ENCODE assay signal across 8 cellular contexts in the genomic region with DNA sequence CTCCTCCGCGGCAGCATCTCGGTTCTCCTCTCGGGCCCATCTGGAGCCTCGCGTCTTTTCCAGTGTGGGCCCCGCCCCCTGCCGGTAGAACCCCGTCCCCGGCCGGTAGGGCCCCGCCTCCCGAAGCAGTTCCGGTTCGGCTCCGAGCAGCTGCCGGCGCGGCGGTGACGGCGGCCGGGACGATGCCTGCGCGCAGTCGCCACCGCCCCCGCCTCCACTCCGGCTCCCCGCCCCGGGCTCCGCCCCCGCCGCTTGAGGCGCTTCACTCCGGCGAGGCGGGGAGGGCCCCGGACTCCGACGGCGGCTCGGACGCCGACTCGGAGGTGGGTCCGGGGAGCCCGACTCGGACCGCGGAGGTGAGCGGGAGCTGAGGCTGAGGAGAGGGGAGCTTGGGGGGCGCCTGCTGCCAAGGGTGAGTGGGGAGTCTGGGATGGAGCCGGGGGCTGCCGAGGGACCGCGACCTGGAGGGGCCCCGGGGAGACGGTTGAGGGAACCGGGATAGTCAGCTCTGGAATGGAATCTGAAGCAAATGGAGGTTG. TPM values are rescaled to one million over a fixed set of nuclear protein-coding genes. Genes with fewer than 3 reads are reported as not detected.
DNase-seq lines count a peak whose midpoint lies in the region; ATAC-seq and TF ChIP-seq lines count a peak whose summit lies in the region.

A gene (plus strand): TSS at position 290 of the 539 bp plus-strand sequence. CDS start 38,873 bp downstream, outside the sequence.

- peak within 1 kb of the TSS; percentile 91 for H3K4me3 ChIP-seq in HAP-1
- H3K4me3 ChIP-seq in adrenal gland, result peak within 1 kb of the TSS; percentile 51 to 99 (median 81)
- peak within 1 kb of the TSS; percentile 62 to 96 (median 82) for H3K4me3 ChIP-seq in heart left ventricle
- H3K4me3 ChIP-seq in transverse colon, result peak within 1 kb of the TSS; percentile 48 to 97 (median 80)

- DNase-seq in G401 (ENCODE audit: low spot score), result peak; percentile 93
- DNase-seq in HAP-1 (ENCODE audit: low spot score in 2 of 2), result peak in 1 of 2 experiments; percentile 98
- peak; percentile 80 for DNase-seq in NCI-H1105 treated with DMSO at 0.1 percent for 48 hours (lab: John Stamatoyannopoulos, UW)
- peak; percentile 95 to 99 (median 98) for DNase-seq in adrenal gland
- peak; percentile 95 to 98 (median 98) for DNase-seq in heart left ventricle
- peak; percentile 89 to 99 (median 93) for DNase-seq in posterior cingulate gyrus
- DNase-seq in transverse colon, result peak; percentile 97

- peak; percentile 62 to 90 (median 89) for ATAC-seq in heart left ventricle

- H3K9me3 ChIP-seq in HAP-1 (no peaks in the 10 kb centered on the region), adrenal gland (replicated peaks in 1 of 3) (no peaks in the 10 kb centered on the region), heart left ventricle (no peaks in the 10 kb centered on the region), transverse colon (no peaks in the 10 kb centered on the region)

- H3K27ac ChIP-seq in adrenal gland, result peak within 1 kb of the TSS; percentile 94 to 98 (median 97)
- H3K27ac ChIP-seq in heart left ventricle, result peak within 1 kb of the TSS; percentile 87 to 98 (median 96)
- H3K27ac ChIP-seq in transverse colon, result peak within 1 kb of the TSS; percentile 97 to 99 (median 98)

- peak; percentile 72 to 88 for TF ChIP-seq POLR2A in adrenal gland (IDR thresholded peaks at IDR 0.05)
- peak; percentile 75 to 94 for TF ChIP-seq POLR2A in heart left ventricle (IDR thresholded peaks at IDR 0.05)
- peak; percentile 97 for TF ChIP-seq POLR2A in transverse colon (IDR thresholded peaks at IDR 0.05)

- TF ChIP-seq EP300 in transverse colon (IDR thresholded peaks at IDR 0.05; ENCODE audit: low read depth), result no peak

- no peaks in the 10 kb centered on the region for H3K27me3 ChIP-seq in HAP-1 (ENCODE audit: low read depth)
- H3K27me3 ChIP-seq in adrenal gland, result no peaks in the 10 kb centered on the region
- no peaks in the 10 kb centered on the region for H3K27me3 ChIP-seq in heart left ventricle
- H3K27me3 ChIP-seq in transverse colon, result no peaks in the 10 kb centered on the region

- no peaks in the 10 kb centered on the region for H3K4me1 ChIP-seq in HAP-1
- peaks cover 7 to 47% of the 10 kb centered on the region in 2 donors for H3K4me1 ChIP-seq in adrenal gland (replicated peaks in 1 of 2)
- H3K4me1 ChIP-seq in heart left ventricle, result peaks cover 0 to 62% (median 34%) of the 10 kb centered on the region in 12 donors
- H3K4me1 ChIP-seq in transverse colon, result peaks cover 7 to 26% (median 11%) of the 10 kb centered on the region in 4 donors

- no peaks in the 10 kb centered on the region for H3K36me3 ChIP-seq in HAP-1 (replicated peaks)
- H3K36me3 ChIP-seq in adrenal gland (replicated peaks in 1 of 2), result no peaks in the 10 kb centered on the region
- H3K36me3 ChIP-seq in heart left ventricle, result no peaks in the 10 kb centered on the region
- no peaks in the 10 kb centered on the region for H3K36me3 ChIP-seq in transverse colon

- TF ChIP-seq CTCF in adrenal gland (IDR thresholded peaks at IDR 0.05), result peak; percentile 19 to 63 (median 40)
- peak; percentile 20 to 64 (median 50) for TF ChIP-seq CTCF in heart left ventricle (IDR thresholded peaks at IDR 0.05)
- peak; percentile 29 to 58 (median 34) for TF ChIP-seq CTCF in transverse colon (IDR thresholded peaks at IDR 0.05)

- intact Hi-C loops in T-helper 1 cell treated with Interleukin-12 subunit alpha and Interleukin-12 subunit beta and Interleukin-4 antibody, amounts not matched to agents 30 ng/mL and 1 ng/mL, for 36 hours (cut with micrococcal nuclease), result loop anchor here (1.0 to 10.0 kb wide), 14 partner anchors 68 to 1859 kb away; a partner anchor contains a TSS
- intact Hi-C loops in adrenal gland (cut with DNase I), result loop anchor here (10.0 kb wide), 2 partner anchors 73 to 123 kb away; a partner anchor contains a TSS
- intact Hi-C loops in heart left ventricle (cut with DNase I), result loop anchor here in 9 of 10 donors (2.0 to 10.0 kb wide), 11 partner anchors 63 to 284 kb away; a partner anchor contains a TSS
- intact Hi-C loops in posterior cingulate gyrus (cut with DNase I), result loop anchor here (2.0 to 5.0 kb wide), 2 partner anchors 99 to 121 kb away; a partner anchor contains a TSS
- intact Hi-C loops in transverse colon (cut with DNase I; ENCODE audit: low total_unique reads), result loop anchor here (5.0 kb wide), 1 partner anchor 121 kb away; no protein-coding TSS in a partner anchor

- 0 to 1% (median 1%) methylated on average over 22 to 61 of the region's 61 CpGs for WGBS in adrenal gland, 4 donors
- WGBS in heart left ventricle, 4 donors, result 1 to 2% (median 1%) methylated on average over 16 to 61 of the region's 61 CpGs
- WGBS in transverse colon (ENCODE audit: low coverage in 1 of 2), 2 donors, result 0 to 1% methylated on average over 2 to 46 of the region's 61 CpGs

- in situ Hi-C loops in G401 (cut with HindIII; ENCODE audit: low sequenced_read_pairs) (no loop called here), HAP-1 (cut with MboI; ENCODE audit: low sequenced_read_pairs) (no loop called here), transverse colon (cut with MboI; ENCODE audit: low pct_ligation_motif_present in 1 of 4, low pct_unique_long_range_greater_than_20kb in 1 of 4, low sequenced_read_pairs in 3 of 4) (loop anchor here (10.0 to 25.0 kb wide), 2 partner anchors 123 to 126 kb away; a partner anchor contains a TSS)

RNA-seq across cellular contexts. Expression of the gene that starts here (rescaled TPM):
- total RNA-seq in G401 (2014; rRNA removed; shearing (Covaris generic)), result 14.9 and 18.2 TPM in 2 replicates
- 13.4 and 14.3 TPM in 2 replicates for total RNA-seq in T-helper 1 cell treated with Interleukin-12 subunit alpha and Interleukin-12 subunit beta and Interleukin-4 antibody, amounts not matched to agents 30 ng/mL and 1 ng/mL, for 36 hours
- total RNA-seq in adrenal gland (10 to 100 TPM; 25.6 to 48.7 (median 34.0) TPM), heart left ventricle (10 to 100 TPM; 19.4 to 43.0 (median 25.1) TPM), transverse colon (10 to 100 TPM in 3 of 4 donors, 1 to 10 TPM in 1; 4.6 to 26.6 (median 17.7) TPM)
- polyA plus RNA-seq in adrenal gland (10 to 100 TPM in 1 of 3 donors, 1 to 10 TPM in 2; 5.7 to 27.8 (median 6.0) TPM), heart left ventricle (10 to 100 TPM in 1 of 2 donors, 1 to 10 TPM in 1; 7.5 to 10.1 TPM)

Comparison
In these comparisons a context has a peak if more than half of its experiments do, and no peak if none do; other contexts are left out.
1. in situ Hi-C loops: an anchor here in transverse colon (10.0 to 25.0 kb wide); none called in G401 and HAP-1.